9 cellular contexts compared by ENCODE assay signal in genomic region chr12:21998782-21999181, GRCh38. TPM values are rescaled to one million over a fixed set of nuclear protein-coding genes. Genes with fewer than 3 reads are reported as not detected.
"Had no signal": no experiment of that assay in that cellular context is flagged by ENCODE, and none has a peak within 500 bp of the region (broad histone marks: within the 10 kb centered on the region; RNA-seq: fewer than 3 reads in every experiment).

No MANE protein-coding gene starts in this region.

- H3K36me3 ChIP-seq: HAP-1 had no signal

- DNase-seq: GM23248, GOT3, H7, HFFc6 had no signal

- H3K4me3 ChIP-seq: GM23248, HAP-1 had no signal

- H3K9me3 ChIP-seq: HAP-1 had no signal

- H3K4me1 ChIP-seq: HAP-1 had no signal

- FAIRE-seq: HepG2 had no signal

- ATAC-seq: HCT116, HepG2 had no signal

- H3K27ac ChIP-seq: GM23248, HL-60 had no signal

RNA-seq across cellular contexts. Expression of gene ABCC9, which starts 57.6 kb away (rescaled TPM):
- total RNA-seq: H7, HepG2 had no signal
- polyA plus RNA-seq: HepG2, IgD-negative memory B cell had no signal
